ENCODE assay signal across 1 cellular context in genomic region chr7:27064681-27065080, GRCh38.
TF ChIP-seq lines count a peak whose summit lies in the region.

No MANE protein-coding gene starts in this region.

TF ChIP-seq in IMR-90, 13 proteins besides CTCF, POLR2A, EP300 and RAD21 (continued from another document):
- no peak for TF ChIP-seq BHLHE40 (IDR thresholded peaks at IDR 0.05; ENCODE audit: low read depth, low read length)
- TF ChIP-seq CEBPB (IDR thresholded peaks at IDR 0.05; ENCODE audit: low read depth, low read length): no peak
- TF ChIP-seq, protein P1, sequence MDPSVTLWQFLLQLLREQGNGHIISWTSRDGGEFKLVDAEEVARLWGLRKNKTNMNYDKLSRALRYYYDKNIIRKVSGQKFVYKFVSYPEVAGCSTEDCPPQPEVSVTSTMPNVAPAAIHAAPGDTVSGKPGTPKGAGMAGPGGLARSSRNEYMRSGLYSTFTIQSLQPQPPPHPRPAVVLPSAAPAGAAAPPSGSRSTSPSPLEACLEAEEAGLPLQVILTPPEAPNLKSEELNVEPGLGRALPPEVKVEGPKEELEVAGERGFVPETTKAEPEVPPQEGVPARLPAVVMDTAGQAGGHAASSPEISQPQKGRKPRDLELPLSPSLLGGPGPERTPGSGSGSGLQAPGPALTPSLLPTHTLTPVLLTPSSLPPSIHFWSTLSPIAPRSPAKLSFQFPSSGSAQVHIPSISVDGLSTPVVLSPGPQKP (IDR thresholded peaks at IDR 0.05; ENCODE audit: borderline replicate concordance, low read depth, low read length): no peak
- no peak for TF ChIP-seq MAFK (IDR thresholded peaks at IDR 0.05; ENCODE audit: low read depth, low read length)
- TF ChIP-seq FOS (IDR thresholded peaks at IDR 0.05; ENCODE audit: low read depth, low read length): no peak
